ENCODE assay signal across 14 cellular contexts in the genomic region with DNA sequence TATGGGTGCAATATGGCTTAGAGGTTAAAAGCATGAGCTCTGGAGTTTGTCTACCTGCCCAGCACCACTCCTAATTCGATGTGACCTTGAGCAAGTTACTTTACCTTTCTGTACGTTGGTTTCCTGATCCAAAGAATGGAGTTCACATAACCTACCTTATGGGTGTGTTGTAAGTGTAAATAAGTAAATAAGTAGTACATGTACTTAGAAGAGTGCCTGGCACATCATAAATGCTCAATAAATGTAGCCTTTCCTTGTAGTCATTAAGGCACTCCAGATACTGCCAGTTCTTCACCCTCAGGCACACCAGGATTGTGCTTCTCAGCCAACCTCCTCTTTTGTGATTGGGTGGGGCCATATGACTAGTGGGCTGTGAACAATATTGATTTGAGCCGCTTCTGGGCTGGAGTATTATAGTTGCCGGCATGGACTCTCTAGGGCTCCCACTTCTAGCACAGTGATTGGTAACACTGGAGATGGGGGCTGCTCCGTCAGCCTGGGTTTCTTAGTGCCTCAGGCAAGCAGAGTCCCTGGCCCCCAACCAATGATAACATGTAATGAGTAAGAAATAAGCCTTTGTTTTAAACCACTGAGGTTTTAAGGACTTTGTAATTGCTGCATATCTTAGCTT.
DNase-seq lines count a peak whose midpoint lies in the region; ATAC-seq and TF ChIP-seq lines count a peak whose summit lies in the region.
"Had no signal": no experiment of that assay in that cellular context is flagged by ENCODE, and none has a peak within 500 bp of the region (broad histone marks: within the 10 kb centered on the region; RNA-seq: fewer than 3 reads in every experiment).

No MANE protein-coding gene starts in this region.

- POLR2A ChIA-PET in HEK293T (lab: Yijun Ruan, JAX), result no interaction called here

- no peak overlapping the region for H3K27ac ChIP-seq in GM23248
- H3K27ac ChIP-seq: vagina had no signal

- H3K9ac ChIP-seq in GM23248 (no peak overlapping the region), adipocyte (ENCODE audit: low read length) (no peak overlapping the region)

- no peak overlapping the region for H2AFZ ChIP-seq in GM23248

- no peak for TF ChIP-seq POLR2A in lower leg skin (IDR thresholded peaks at IDR 0.05)

- intact Hi-C loops in lower leg skin (cut with DNase I; ENCODE audit: low total_unique reads), result no loop called here

- H3K4me1 ChIP-seq in GM23248 (ENCODE audit: insufficient read depth) (no peaks in the 10 kb centered on the region), adipocyte (ENCODE audit: control insufficient read depth, insufficient read depth, low read length) (peaks cover 2% of the 10 kb centered on the region)

- H3K36me3 ChIP-seq in GM23248 (ENCODE audit: low read depth), result no peaks in the 10 kb centered on the region
- H3K36me3 ChIP-seq in adipocyte (ENCODE audit: control insufficient read depth, insufficient read depth, low read length, severe bottlenecking), result peaks cover 3% of the 10 kb centered on the region

- H3K9me3 ChIP-seq in GM23248 (ENCODE audit: low read depth) (no peaks in the 10 kb centered on the region), adipocyte (ENCODE audit: control insufficient read depth, low read length) (no peaks in the 10 kb centered on the region)
- H3K9me3 ChIP-seq: vagina had no signal

- H3K79me2 ChIP-seq in GM23248 (ENCODE audit: insufficient read depth), result no peaks in the 10 kb centered on the region

- ATAC-seq in left lobe of liver, result no peak
- ATAC-seq: activated CD4-positive, CD25-positive, alpha-beta regulatory T cell treated with anti-CD3 and anti-CD28 coated beads, Interleukin-2, amount 50 U/mL, for 24 hours; activated T-helper 17 cell treated with anti-CD3 and anti-CD28 coated beads, Interleukin-2, amount 50 U/mL, for 72 hours; stimulated activated naive CD8-positive, alpha-beta T cell treated with anti-CD3 and anti-CD28 coated beads, Interleukin-15, Interleukin-2, amounts not matched to agents 100 U/mL and 50 U/mL, for 24 hours had no signal

- TF ChIP-seq CTCF in fibroblast of pulmonary artery (IDR thresholded peaks at IDR 0.05; ENCODE audit: low read length, missing control alignments) (no peak), lower leg skin (IDR thresholded peaks at IDR 0.05) (no peak)

- in situ Hi-C loops in GM23248 (cut with MboI), result loop anchor here (10.0 kb wide), 1 partner anchor 356 kb away; no protein-coding TSS in a partner anchor

- H3K9me2 ChIP-seq in GM23248 (ENCODE audit: insufficient read depth), result no peaks in the 10 kb centered on the region

- H3F3A ChIP-seq in GM23248 (ENCODE audit: insufficient read depth), result no peaks in the 10 kb centered on the region

- H3K4me2 ChIP-seq in GM23248 (ENCODE audit: unreplicated experiment), result no peak overlapping the region

- 93 to 96% methylated on average over 5 of the region's 5 CpGs for WGBS in GM23248 (ENCODE audit: low coverage in 1 of 2, low lambda C conversion rate in 2 of 2, missing lambda C conversion rate in 2 of 2), 2 experiments
- WGBS in lower leg skin, 2 donors, result 52 to 71% methylated on average over 5 of the region's 5 CpGs

- no peaks in the 10 kb centered on the region for H4K20me1 ChIP-seq in GM23248 (ENCODE audit: insufficient read depth)

- peak; percentile 4 for DNase-seq in GM23248
- DNase-seq in adipocyte (ENCODE audit: low read depth), result peak; percentile 82
- DNase-seq in fibroblast of pulmonary artery (ENCODE audit: low read depth), result peak; percentile 39
- peak; percentile 65 for DNase-seq in renal cortical epithelial cell (ENCODE audit: low read depth)
- DNase-seq in middle frontal gyrus (ENCODE audit: extremely low spot score, low spot score), result no peak
- DNase-seq in left lobe of liver (ENCODE audit: low spot score), result no peak
- DNase-seq in HEK293T (ENCODE audit: extremely low spot score), result no peak
- no peak for DNase-seq in lower leg skin (ENCODE audit: low spot score in 2 of 2)
- DNase-seq: SHP77; stimulated activated CD4-positive, alpha-beta T cell treated with anti-CD3 and anti-CD28 coated beads, Interleukin-15, amount 100 ng/mL, for 24 hours; stimulated activated naive CD8-positive, alpha-beta T cell treated with anti-CD3 and anti-CD28 coated beads, Interleukin-15, Interleukin-2, amounts not matched to agents 100 U/mL and 50 U/mL, for 24 hours had no signal

- H3K4me3 ChIP-seq in GM23248 (no peak overlapping the region), adipocyte (ENCODE audit: low read length) (no peak overlapping the region), fibroblast of pulmonary artery (replicated peaks; ENCODE audit: low read depth, low read length) (no peak overlapping the region), lower leg skin (ENCODE audit: low read depth, poor library complexity, severe bottlenecking) (no peak overlapping the region)
- H3K4me3 ChIP-seq: vagina had no signal

- CTCF ChIA-PET in HEK293T (lab: Yijun Ruan, JAX), result no interaction called here

- H3K27me3 ChIP-seq in GM23248 (replicated peaks; ENCODE audit: insufficient read depth), result no peaks in the 10 kb centered on the region
- no peaks in the 10 kb centered on the region for H3K27me3 ChIP-seq in adipocyte (replicated peaks; ENCODE audit: control insufficient read depth, insufficient read depth, low read length)
- H3K27me3 ChIP-seq: vagina had no signal

TF ChIP-seq in HEK293T, 16 proteins besides CTCF, POLR2A, EP300 and RAD21:
- TF ChIP-seq L3MBTL2 (conservative IDR thresholded peaks at IDR 0.05), result no peak
- no peak for TF ChIP-seq SP1 (IDR thresholded peaks at IDR 0.05)
- no peak for TF ChIP-seq TARDBP (IDR thresholded peaks at IDR 0.05)
- no peak for TF ChIP-seq ARNT (IDR thresholded peaks at IDR 0.05)
- no peak for TF ChIP-seq PKNOX1 (IDR thresholded peaks at IDR 0.05)
- no peak for TF ChIP-seq FOXM1 (IDR thresholded peaks at IDR 0.05; ENCODE audit: borderline replicate concordance)
- no peak for TF ChIP-seq ZNF384 (IDR thresholded peaks at IDR 0.05)
- TF ChIP-seq SUZ12 (IDR thresholded peaks at IDR 0.05), result no peak
- no peak for TF ChIP-seq BHLHE40 (IDR thresholded peaks at IDR 0.05; ENCODE audit: borderline replicate concordance)

Comparison
In these comparisons a context has a peak if more than half of its experiments do, and no peak if none do; other contexts are left out.
1. DNase-seq: peak in GM23248 (single experiment), adipocyte (single experiment), fibroblast of pulmonary artery (single experiment) and renal cortical epithelial cell (single experiment); none in middle frontal gyrus (single experiment), left lobe of liver (single experiment), HEK293T (single experiment) and lower leg skin (0 of 2).